9 cellular contexts compared by ENCODE assay signal in genomic region chrX:40539214-40540142, GRCh38. TPM values are rescaled to one million over a fixed set of nuclear protein-coding genes. Genes with fewer than 3 reads are reported as not detected.
A peak's percentile ranks its signal among the peaks of the same experiment; 100 is the strongest.
DNase-seq lines count a peak whose midpoint lies in the region; ATAC-seq, FAIRE-seq and TF ChIP-seq lines count a peak whose summit lies in the region.
"Had no signal": no experiment of that assay in that cellular context is flagged by ENCODE, and none has a peak within 500 bp of the region (broad histone marks: within the 10 kb centered on the region; RNA-seq: fewer than 3 reads in every experiment).

No MANE protein-coding gene starts in this region.

- H3K36me3 Mint-ChIP-seq in CD8-positive, alpha-beta memory T cell: no peaks in the 10 kb centered on the region
- no peaks in the 10 kb centered on the region for H3K36me3 Mint-ChIP-seq in neural progenitor cell

- H3K36me3 ChIP-seq in CD8-positive, alpha-beta memory T cell (ENCODE audit: insufficient read depth, low read length): no peaks in the 10 kb centered on the region
- no peaks in the 10 kb centered on the region for H3K36me3 ChIP-seq in effector memory CD4-positive, alpha-beta T cell (ENCODE audit: control insufficient read depth, insufficient read depth, low read length)
- no peaks in the 10 kb centered on the region for H3K36me3 ChIP-seq in neural progenitor cell
- no peaks in the 10 kb centered on the region for H3K36me3 ChIP-seq in transverse colon

- no peaks in the 10 kb centered on the region for H4K20me1 ChIP-seq in neural progenitor cell (ENCODE audit: low read depth)

- CTCF ChIA-PET in CD8-positive, alpha-beta memory T cell (lab: Charles Lee): interaction anchor here (0.8 to 1.0 kb wide), 4 partner anchors 10 to 104 kb away, joined by 3 to 5 read pairs (median 4); partner anchors contain the start of gene ATP6AP2

- no peak overlapping the region for H3K27ac ChIP-seq in CD8-positive, alpha-beta memory T cell (ENCODE audit: low read depth, low read length)
- H3K27ac ChIP-seq in effector memory CD4-positive, alpha-beta T cell (ENCODE audit: insufficient read depth, low read length, poor library complexity, severe bottlenecking): no peak overlapping the region
- H3K27ac ChIP-seq in neural progenitor cell (no peak overlapping the region), transverse colon (no peak overlapping the region)
- H3K27ac ChIP-seq: SK-N-MC had no signal

- TF ChIP-seq POLR2A in transverse colon (IDR thresholded peaks at IDR 0.05): no peak

- peak; percentile 47 to 78 (median 61) for DNase-seq in CD8-positive, alpha-beta memory T cell
- DNase-seq in MV-4-11 (lab: John Stamatoyannopoulos, UW) (peak; percentile 89), neural progenitor cell (ENCODE audit: low spot score) (peak; percentile 44), transverse colon (peak; percentile 49), D721Med (ENCODE audit: insufficient read length, low spot score) (no peak)
- peak; percentile 57 to 60 for DNase-seq in activated CD4-positive, alpha-beta T cell treated with anti-CD3 and anti-CD28 coated beads for 4 hours
- DNase-seq in effector memory CD4-positive, alpha-beta T cell: peak; percentile 4 to 55 (median 48)

- peak overlapping the region; percentile 13 for H2AFZ ChIP-seq in neural progenitor cell (replicated peaks)

- peak; percentile 77 for ATAC-seq in GM21423 (IDR thresholded peaks at IDR 0.05; ENCODE audit: unreplicated experiment)

- no peaks in the 10 kb centered on the region for H3K9me3 ChIP-seq in CD8-positive, alpha-beta memory T cell (ENCODE audit: low read length)
- H3K9me3 ChIP-seq in effector memory CD4-positive, alpha-beta T cell (ENCODE audit: control insufficient read depth, low read length): no peaks in the 10 kb centered on the region
- H3K9me3 ChIP-seq in neural progenitor cell (ENCODE audit: low read depth): no peaks in the 10 kb centered on the region
- H3K9me3 ChIP-seq in transverse colon: no peaks in the 10 kb centered on the region

- H3K4me1 ChIP-seq in CD8-positive, alpha-beta memory T cell (ENCODE audit: insufficient read depth, low read length): peaks cover 11% of the 10 kb centered on the region
- H3K4me1 ChIP-seq in effector memory CD4-positive, alpha-beta T cell (ENCODE audit: control insufficient read depth, insufficient read depth, low read length, poor library complexity, severe bottlenecking): peaks cover 9% of the 10 kb centered on the region
- H3K4me1 ChIP-seq in neural progenitor cell (no peaks in the 10 kb centered on the region), transverse colon (peaks cover 0 to 18% (median 6%) of the 10 kb centered on the region in 4 donors)

- WGBS in transverse colon (ENCODE audit: low coverage in 1 of 2), 2 donors: 51% methylated on average over 20 of the region's 20 CpGs; no CpG with 5 or more reads in 1 of the 2 donors

- peaks cover 0 to 9% of the 10 kb centered on the region in 2 donors for H3K27me3 Mint-ChIP-seq in CD8-positive, alpha-beta memory T cell
- peaks cover 9% of the 10 kb centered on the region for H3K27me3 Mint-ChIP-seq in neural progenitor cell (ENCODE audit: insufficient read depth, low read depth)

- peak; percentile 49 for TF ChIP-seq CTCF in neural progenitor cell (IDR thresholded peaks at IDR 0.05)
- TF ChIP-seq CTCF in transverse colon (IDR thresholded peaks at IDR 0.05): no peak
- TF ChIP-seq CTCF in D721Med (IDR thresholded peaks at IDR 0.05; ENCODE audit: insufficient read depth, missing control alignments): no peak

- H3K4me3 ChIP-seq in CD8-positive, alpha-beta memory T cell (ENCODE audit: low read length): no peak overlapping the region
- no peak overlapping the region for H3K4me3 ChIP-seq in effector memory CD4-positive, alpha-beta T cell (ENCODE audit: insufficient read depth, low read depth, low read length, poor library complexity, severe bottlenecking)
- H3K4me3 ChIP-seq in neural progenitor cell: no peak overlapping the region
- no peak overlapping the region for H3K4me3 ChIP-seq in transverse colon
- H3K4me3 ChIP-seq: SK-N-MC had no signal

- POLR2A ChIA-PET in CD8-positive, alpha-beta memory T cell (lab: Charles Lee): no interaction called here

- in situ Hi-C loops in transverse colon (cut with MboI; ENCODE audit: low pct_ligation_motif_present in 1 of 4, low pct_unique_long_range_greater_than_20kb in 1 of 4, low sequenced_read_pairs in 3 of 4): no loop called here

- H3K4me2 ChIP-seq in neural progenitor cell: no peak overlapping the region

- peak overlapping the region; percentile 38 to 62 (median 45) for H3K4me3 Mint-ChIP-seq in CD8-positive, alpha-beta memory T cell
- peak overlapping the region; percentile 58 for H3K4me3 Mint-ChIP-seq in neural progenitor cell

- peak overlapping the region; percentile 61 to 90 (median 80) for H3K27ac Mint-ChIP-seq in CD8-positive, alpha-beta memory T cell
- H3K27ac Mint-ChIP-seq in neural progenitor cell: peak overlapping the region; percentile 34

- no peaks in the 10 kb centered on the region for H3F3A ChIP-seq in neural progenitor cell (ENCODE audit: low read depth)

- no peaks in the 10 kb centered on the region for H3K79me2 ChIP-seq in neural progenitor cell (ENCODE audit: low read depth)

- no peaks in the 10 kb centered on the region for H3K27me3 ChIP-seq in CD8-positive, alpha-beta memory T cell (ENCODE audit: insufficient read depth, low read length, poor library complexity, severe bottlenecking)
- H3K27me3 ChIP-seq in effector memory CD4-positive, alpha-beta T cell (replicated peaks; ENCODE audit: control insufficient read depth, insufficient read depth, low read length, poor library complexity, severe bottlenecking): no peaks in the 10 kb centered on the region
- H3K27me3 ChIP-seq in neural progenitor cell: no peaks in the 10 kb centered on the region
- no peaks in the 10 kb centered on the region for H3K27me3 ChIP-seq in transverse colon

- intact Hi-C loops in transverse colon (cut with DNase I; ENCODE audit: low total_unique reads): loop anchor here (10.0 kb wide), 1 partner anchor 95 kb away; no protein-coding TSS in a partner anchor

- H3K9ac ChIP-seq in neural progenitor cell: no peak overlapping the region

- no peak for TF ChIP-seq EP300 in transverse colon (IDR thresholded peaks at IDR 0.05; ENCODE audit: low read depth)

- H3K9me3 Mint-ChIP-seq in CD8-positive, alpha-beta memory T cell: no peaks in the 10 kb centered on the region
- H3K9me3 Mint-ChIP-seq in neural progenitor cell: peaks cover 6% of the 10 kb centered on the region

- H3K4me1 Mint-ChIP-seq in CD8-positive, alpha-beta memory T cell: peaks cover 22 to 27% (median 26%) of the 10 kb centered on the region in 3 donors
- H3K4me1 Mint-ChIP-seq in neural progenitor cell: peaks cover 12% of the 10 kb centered on the region

- no peak for FAIRE-seq in D721Med (lab: Jason Lieb, UNC)

RNA-seq across cellular contexts. Expression of gene ATP6AP2, which starts 41.3 kb away (rescaled TPM):
- 10 to 100 TPM; 68.0 to 69.4 TPM for total RNA-seq in CD8-positive, alpha-beta memory T cell
- polyA plus RNA-seq in CD8-positive, alpha-beta memory T cell: 175 TPM
- 70.1 and 88.1 TPM in 2 replicates for total RNA-seq in neural progenitor cell (ENCODE audit: low replicate concordance)
- total RNA-seq in transverse colon: 10 to 100 TPM; 10.3 to 95.9 (median 62.3) TPM
